Comparison of ENCODE assay signal across 8 cellular contexts in genomic region chr14:73461478-73462077, GRCh38. TPM values are rescaled to one million over a fixed set of nuclear protein-coding genes. Genes with fewer than 3 reads are reported as not detected.
A peak's percentile ranks its signal among the peaks of the same experiment; 100 is the strongest.
DNase-seq lines count a peak whose midpoint lies in the region; ATAC-seq and TF ChIP-seq lines count a peak whose summit lies in the region.

No MANE protein-coding gene starts in this region.

- H3K4me3 ChIP-seq in Panc1 (ENCODE audit: low read depth in 2 of 2, low read length in 2 of 2) (peak overlapping the region; percentile 13 to 36; a peak in 3 of 4 replicates), esophagus muscularis mucosa (peak overlapping the region in 3 of 4 donors; percentile 17 to 24 (median 24)), retinal pigment epithelial cell (ENCODE audit: low read length) (peak overlapping the region; percentile 30)

- ATAC-seq in Panc1 (no peak), GM18498 (IDR thresholded peaks at IDR 0.05; ENCODE audit: unreplicated experiment) (no peak), HG02678 (IDR thresholded peaks at IDR 0.05; ENCODE audit: unreplicated experiment) (no peak), sciatic nerve (no peak), HG02588 (IDR thresholded peaks at IDR 0.05; ENCODE audit: unreplicated experiment) (no peak)

- H3K27ac ChIP-seq in Panc1 (ENCODE audit: low read length) (peak overlapping the region; percentile 6; the same call in 1 of the 2 replicates), esophagus muscularis mucosa (replicated peaks in 1 of 4) (peak overlapping the region; percentile 63 to 97 (median 87))

- WGBS in esophagus muscularis mucosa: 32% methylated on average over 7 of the region's 7 CpGs

- H3K27me3 ChIP-seq in Panc1 (ENCODE audit: control insufficient read depth, insufficient read depth, low read length) (no peaks in the 10 kb centered on the region), esophagus muscularis mucosa (no peaks in the 10 kb centered on the region)

- peak; percentile 69 for DNase-seq in G401 (ENCODE audit: low spot score)
- DNase-seq in Panc1 (ENCODE audit: low read depth, low spot score): no peak
- no peak for DNase-seq in esophagus muscularis mucosa (ENCODE audit: extremely low spot score)
- no peak for DNase-seq in retinal pigment epithelial cell (ENCODE audit: low read depth)
- no peak for DNase-seq in sciatic nerve (ENCODE audit: low spot score)

- H3K4me1 ChIP-seq in Panc1 (ENCODE audit: control insufficient read depth, insufficient read depth, low read length) (peaks cover 4% of the 10 kb centered on the region), esophagus muscularis mucosa (peaks cover 73 to 87% (median 84%) of the 10 kb centered on the region in 4 donors)

- no peak for TF ChIP-seq POLR2A in esophagus muscularis mucosa (IDR thresholded peaks at IDR 0.05; ENCODE audit: low read depth)

- POLR2A ChIA-PET in Panc1 (lab: Charles Lee): no interaction called here

- intact Hi-C loops in Panc1 (cut with micrococcal nuclease; ENCODE audit: unreplicated experiment) (no loop called here), esophagus muscularis mucosa (cut with DNase I) (no loop called here), sciatic nerve (cut with DNase I) (loop anchor here (10.0 kb wide), 1 partner anchor 167 kb away; no protein-coding TSS in a partner anchor)

- CTCF ChIA-PET in Panc1 (lab: Charles Lee): no interaction called here

- no peak for TF ChIP-seq CTCF in Panc1 (IDR thresholded peaks at IDR 0.05)
- no peak for TF ChIP-seq CTCF in esophagus muscularis mucosa (IDR thresholded peaks at IDR 0.05)
- no peak for TF ChIP-seq CTCF in retinal pigment epithelial cell (conservative IDR thresholded peaks at IDR 0.05; ENCODE audit: low read depth, low read length)

- in situ Hi-C loops in G401 (cut with HindIII; ENCODE audit: low sequenced_read_pairs) (no loop called here), Panc1 (cut with HindIII; ENCODE audit: low pct_unique_long_range_greater_than_20kb, low sequenced_read_pairs) (no loop called here)

- no TSS peak for BruUV-seq in Panc1 (replicated peaks; lab: Mats Ljungman, UMichigan)

- no peaks in the 10 kb centered on the region for H3K36me3 ChIP-seq in Panc1 (ENCODE audit: control insufficient read depth, insufficient read depth, low read length)
- no peaks in the 10 kb centered on the region for H3K36me3 ChIP-seq in esophagus muscularis mucosa

- no peak for TF ChIP-seq EP300 in esophagus muscularis mucosa (IDR thresholded peaks at IDR 0.05)

- H3K9me3 ChIP-seq in Panc1 (ENCODE audit: control insufficient read depth, insufficient read depth, low read depth, low read length) (no peaks in the 10 kb centered on the region), esophagus muscularis mucosa (no peaks in the 10 kb centered on the region)

RNA-seq across cellular contexts. Expression of gene NUMB, which starts 3.2 kb away (rescaled TPM):
- total RNA-seq in G401 (2014; rRNA removed; shearing (Covaris generic)): 16.6 and 49.1 TPM in 2 replicates
- total RNA-seq in Panc1 (2021; ENCODE audit: unreplicated experiment) (51.5 TPM), esophagus muscularis mucosa (10 to 100 TPM; 49.2 to 63.4 (median 50.7) TPM), sciatic nerve (119 TPM)
- 30.0 TPM for polyA plus RNA-seq in Panc1 (2012; ENCODE audit: insufficient read length)

RNA-seq across cellular contexts. Expression of gene RIOX1, which starts 29.2 kb away (rescaled TPM):
- total RNA-seq in G401 (2014; rRNA removed; shearing (Covaris generic)): 0.07 and 0.31 TPM in 2 replicates
- total RNA-seq in Panc1 (2021; ENCODE audit: unreplicated experiment) (16.7 TPM), esophagus muscularis mucosa (10 to 100 TPM; 15.8 to 23.7 (median 18.7) TPM), sciatic nerve (12.7 TPM)
- polyA plus RNA-seq in Panc1 (2012; ENCODE audit: insufficient read length): 15.0 TPM

Comparison
In these comparisons a context has a peak if more than half of its experiments do, and no peak if none do; other contexts are left out.
1. RNA of gene RIOX1, which starts 29.2 kb away (total RNA-seq): 15.8 to 23.7 TPM in esophagus muscularis mucosa, 16.7 TPM in Panc1 (single experiment) and 12.7 TPM in sciatic nerve (single experiment); 0.07 to 0.31 TPM in G401; every median in the first group is over 10 times any median in the second.
2. Peak in every context shown above with its lines, with median percentiles within 50 percentile points of each other: H3K4me3 ChIP-seq.